In the genomic region with DNA sequence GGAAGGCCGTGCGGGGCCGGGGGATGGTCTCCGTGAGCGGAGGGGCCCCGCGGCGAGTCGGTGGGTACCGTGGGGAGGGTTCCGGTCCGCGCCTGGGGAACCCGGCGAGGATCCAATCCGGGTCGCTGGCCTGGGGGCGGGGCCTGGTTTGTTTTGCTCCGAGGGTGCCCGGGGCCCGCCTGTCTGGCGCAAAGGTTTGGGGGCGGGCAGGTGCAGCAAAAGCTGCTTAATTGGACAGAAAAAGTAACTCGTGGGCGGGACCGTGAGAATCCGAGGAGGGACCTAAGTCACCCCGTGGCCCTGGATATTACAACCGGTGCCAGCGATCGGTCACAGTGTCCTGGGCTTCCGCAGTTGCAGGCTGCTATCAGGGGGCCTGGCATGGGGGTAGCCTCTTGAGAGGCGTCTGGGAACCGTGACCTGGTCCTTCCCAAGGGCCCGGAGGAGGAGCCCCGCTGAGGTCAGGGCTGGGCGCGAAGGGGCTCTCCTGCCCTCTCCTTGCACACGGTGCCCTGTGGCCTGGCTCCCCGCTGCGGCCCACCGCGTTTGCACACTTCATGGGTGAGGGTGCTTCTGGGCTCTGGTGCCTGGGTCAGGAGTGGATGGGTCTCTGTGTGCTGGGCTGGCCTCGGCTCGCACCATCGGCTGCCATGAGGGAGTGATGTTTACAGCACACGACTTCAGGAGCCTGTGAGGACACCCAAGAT, we compare ENCODE assay signal across 8 cellular contexts. TPM values are rescaled to one million over a fixed set of nuclear protein-coding genes. Genes with fewer than 3 reads are reported as not detected.
DNase-seq lines count a peak whose midpoint lies in the region; ATAC-seq and TF ChIP-seq lines count a peak whose summit lies in the region.

No MANE protein-coding gene starts in this region.

- CTCF ChIA-PET in mammary epithelial cell (lab: Charles Lee; ENCODE audit: low non-redundant PET) = interaction anchor here (0.7 kb wide), 1 partner anchor 59 kb away, joined by 5 read pairs; no protein-coding TSS in a partner anchor

- no peak for TF ChIP-seq CTCF in WI38 (IDR thresholded peaks at IDR 0.05; ENCODE audit: low read depth, low read length)
- no peak for TF ChIP-seq CTCF in mammary epithelial cell (conservative IDR thresholded peaks at IDR 0.05 in 1 of 2, IDR thresholded peaks at IDR 0.05 in 1 of 2; ENCODE audit: extremely low read depth in 1 of 2, insufficient read depth in 1 of 2, low read depth in 1 of 2, low read length in 2 of 2)

- H2AFZ ChIP-seq in mammary epithelial cell (ENCODE audit: low read depth, low read length) = peak overlapping the region; percentile 66

- peak overlapping the region; percentile 35 for H3K9ac ChIP-seq in mammary epithelial cell (ENCODE audit: insufficient read depth, low read length)

- in situ Hi-C loops in mammary epithelial cell (cut with MboI; ENCODE audit: low sequenced_read_pairs in 2 of 2) = no loop called here

- WGBS in mammary epithelial cell (ENCODE audit: low coverage, missing lambda C conversion rate) = 3% methylated on average over 13 of the region's 47 CpGs

- H3K4me1 ChIP-seq in mammary epithelial cell (ENCODE audit: insufficient read depth, low read length) = peaks cover 31% of the 10 kb centered on the region

- H3K4me3 ChIP-seq in WI38 (ENCODE audit: low read depth, low read length) (peak overlapping the region; percentile 66), mammary epithelial cell (replicated peaks in 1 of 3; ENCODE audit: insufficient read depth in 1 of 3, low read depth in 2 of 3, low read length in 3 of 3) (peak overlapping the region; percentile 68 to 92 (median 77))

- peak overlapping the region; percentile 26 for H3K27ac ChIP-seq in mammary epithelial cell (ENCODE audit: insufficient read depth, low read depth, low read length)

- H3K79me2 ChIP-seq in mammary epithelial cell (ENCODE audit: insufficient read depth, low read length) = peaks cover 24% of the 10 kb centered on the region

- H3K4me2 ChIP-seq in mammary epithelial cell (ENCODE audit: insufficient read depth, low read depth, low read length) = peak overlapping the region; percentile 100

- no peaks in the 10 kb centered on the region for H3K36me3 ChIP-seq in mammary epithelial cell (ENCODE audit: insufficient read depth, low read length)

- TSS peak; percentile 18 for BruUV-seq in mammary epithelial cell (replicated peaks; lab: Mats Ljungman, UMichigan)

- no peaks in the 10 kb centered on the region for H3K9me3 ChIP-seq in mammary epithelial cell (replicated peaks; ENCODE audit: insufficient read depth, low read length)

- dilution Hi-C loops in mammary epithelial cell (cut with HindIII; ENCODE audit: low sequenced_read_pairs) = loop anchor here (10.0 kb wide), 1 partner anchor 315 kb away; a partner anchor contains a TSS

- DNase-seq in NCI-H2171 treated with DMSO at 0.1 percent for 48 hours (lab: John Stamatoyannopoulos, UW) = peak; percentile 47
- DNase-seq in mammary epithelial cell = peak; percentile 87
- peak; percentile 65 for DNase-seq in iris pigment epithelial cell (ENCODE audit: low read depth)
- peak; percentile 87 for DNase-seq in stimulated activated CD4-positive, alpha-beta T cell treated with anti-CD3 and anti-CD28 coated beads, Interleukin-12 subunit alpha, Interleukin-12 subunit beta, amount 100 ng/mL, for 4 hours
- no peak for DNase-seq in HPDE6-E6E7 (ENCODE audit: extremely low spot score)

- ATAC-seq in GM18520 (IDR thresholded peaks at IDR 0.05; ENCODE audit: unreplicated experiment) (peak; percentile 30), HG02970 (IDR thresholded peaks at IDR 0.05; ENCODE audit: low FRiP score, unreplicated experiment) (peak; percentile 48)

- H3K27me3 ChIP-seq in mammary epithelial cell (ENCODE audit: insufficient read depth, low read length) = no peaks in the 10 kb centered on the region

- intact Hi-C loops in mammary epithelial cell (cut with micrococcal nuclease) = loop anchor here (1.0 to 2.0 kb wide), 2 partner anchors 11 to 15 kb away; a partner anchor contains a TSS

- H4K20me1 ChIP-seq in mammary epithelial cell (ENCODE audit: insufficient read depth, low read length) = no peaks in the 10 kb centered on the region

RNA-seq across cellular contexts. Expression of a gene that starts 1.4 kb away (rescaled TPM):
- 10 to 100 TPM; 14.7 to 62.6 TPM for total RNA-seq in mammary epithelial cell
- 13.7 TPM for polyA plus RNA-seq in mammary epithelial cell
- 17.2 TPM for polyA minus RNA-seq in mammary epithelial cell

RNA-seq across cellular contexts. Expression of a gene that starts 7.6 kb away (rescaled TPM):
- total RNA-seq in mammary epithelial cell = under 1 TPM in 1 of 2 donors, not detected in 1; 0.17 TPM
- polyA plus RNA-seq in mammary epithelial cell = 0.25 TPM
- not detected for polyA minus RNA-seq in mammary epithelial cell

RNA-seq across cellular contexts. Expression of a gene that starts 10.3 kb away (rescaled TPM):
- 1,000 to 10,000 TPM in 1 of 2 donors, 100 to 1,000 TPM in 1; 135 to 1,487 TPM for total RNA-seq in mammary epithelial cell
- polyA plus RNA-seq in mammary epithelial cell = 1,296 TPM
- polyA minus RNA-seq in mammary epithelial cell = 737 TPM

RNA-seq across cellular contexts. Expression of a gene that starts 12.7 kb away (rescaled TPM):
- total RNA-seq in mammary epithelial cell = 100 to 1,000 TPM; 387 to 511 TPM
- polyA plus RNA-seq in mammary epithelial cell = 721 TPM
- 374 TPM for polyA minus RNA-seq in mammary epithelial cell

RNA-seq across cellular contexts. Expression of a gene that starts 15.1 kb away (rescaled TPM):
- 10 to 100 TPM in 1 of 2 donors, 1 to 10 TPM in 1; 4.5 to 19.2 TPM for total RNA-seq in mammary epithelial cell
- polyA plus RNA-seq in mammary epithelial cell = 9.3 TPM
- polyA minus RNA-seq in mammary epithelial cell = 1.8 TPM
